25 cellular contexts compared by ENCODE assay signal in the genomic region with DNA sequence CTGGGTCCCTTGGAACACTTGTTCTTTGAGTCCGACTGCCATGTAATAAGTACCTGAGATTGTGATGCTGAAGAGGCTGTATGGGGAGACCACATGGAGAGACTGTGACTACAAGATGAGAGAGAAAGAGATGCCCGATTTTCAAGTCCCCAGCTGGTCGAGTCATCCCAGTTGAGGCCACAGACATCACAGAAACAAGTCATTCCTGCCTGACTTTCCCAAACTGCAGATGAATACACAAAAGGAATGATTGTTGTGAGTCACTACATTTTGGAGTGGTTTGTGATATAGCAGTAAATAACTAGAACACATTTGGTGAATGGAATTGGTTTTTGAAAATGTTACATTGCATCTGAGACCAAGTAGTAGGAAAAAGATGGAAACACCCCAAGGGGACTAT. TPM values are rescaled to one million over a fixed set of nuclear protein-coding genes. Genes with fewer than 3 reads are reported as not detected.
"Had no signal": no experiment of that assay in that cellular context is flagged by ENCODE, and none has a peak within 500 bp of the region (broad histone marks: within the 10 kb centered on the region; RNA-seq: fewer than 3 reads in every experiment).

No MANE protein-coding gene starts in this region.

- H3K36me3 ChIP-seq: esophagus squamous epithelium, gastrocnemius medialis, heart right ventricle, right lobe of liver, tibial artery, upper lobe of left lung, uterus had no signal

- H3K36me3 Mint-ChIP-seq: stimulated activated memory B cell treated with anti-CD40 and anti-IgM and Interleukin-4, amounts not matched to agents 10 μg/mL and 1 μg/mL and 100 μg/mL, for 72 hours had no signal

- H3K4me1 ChIP-seq: esophagus squamous epithelium, gastrocnemius medialis, heart right ventricle, psoas muscle, right lobe of liver, tibial artery, upper lobe of left lung, uterus had no signal

- H3K4me3 ChIP-seq: esophagus squamous epithelium, gastrocnemius medialis, heart right ventricle, psoas muscle, right lobe of liver, tibial artery, upper lobe of left lung, uterus had no signal

- H3K9me3 ChIP-seq: esophagus squamous epithelium, gastrocnemius medialis, heart right ventricle, psoas muscle, right lobe of liver, tibial artery, upper lobe of left lung, uterus had no signal

- H3K4me1 Mint-ChIP-seq: nephron progenitor cell had no signal

- H3K27me3 Mint-ChIP-seq: dendritic cell treated with granulocyte-macrophage colony-stimulating factor and Interleukin-4, amounts not matched to agents 40 ng/mL and 50 ng/mL, for 4 days; stimulated activated memory B cell treated with anti-CD40 and anti-IgM and Interleukin-4, amounts not matched to agents 10 μg/mL and 1 μg/mL and 100 μg/mL, for 72 hours had no signal

- ATAC-seq: effector memory CD8-positive, alpha-beta T cell; gastrocnemius medialis; heart right ventricle; left lobe of liver; naive thymus-derived CD4-positive, alpha-beta T cell; psoas muscle; right lobe of liver; stimulated activated memory B cell treated with anti-CD40 and anti-IgM and Interleukin-4, amounts not matched to agents 10 μg/mL and 1 μg/mL and 100 μg/mL, for 72 hours had no signal

- H3K27me3 ChIP-seq: esophagus squamous epithelium, gastrocnemius medialis, heart right ventricle, right lobe of liver, tibial artery, upper lobe of left lung, uterus had no signal

- H3K4me3 Mint-ChIP-seq: dendritic cell treated with granulocyte-macrophage colony-stimulating factor and Interleukin-4, amounts not matched to agents 40 ng/mL and 50 ng/mL, for 4 days; effector memory CD8-positive, alpha-beta T cell; naive thymus-derived CD4-positive, alpha-beta T cell; nephron progenitor cell; stimulated activated memory B cell treated with anti-CD40 and anti-IgM and Interleukin-4, amounts not matched to agents 10 μg/mL and 1 μg/mL and 100 μg/mL, for 72 hours; stimulated activated naive CD8-positive, alpha-beta T cell treated with anti-CD3 and anti-CD28 coated beads, Interleukin-15, Interleukin-2, amounts not matched to agents 100 ng/mL and 50 ng/mL, for 24 hours had no signal

- H3K9me3 Mint-ChIP-seq: dendritic cell treated with granulocyte-macrophage colony-stimulating factor and Interleukin-4, amounts not matched to agents 40 ng/mL and 50 ng/mL, for 4 days; effector memory CD8-positive, alpha-beta T cell; naive thymus-derived CD4-positive, alpha-beta T cell; nephron progenitor cell; stimulated activated memory B cell treated with anti-CD40 and anti-IgM and Interleukin-4, amounts not matched to agents 10 μg/mL and 1 μg/mL and 100 μg/mL, for 72 hours; stimulated activated naive CD8-positive, alpha-beta T cell treated with anti-CD3 and anti-CD28 coated beads, Interleukin-15, Interleukin-2, amounts not matched to agents 100 ng/mL and 50 ng/mL, for 24 hours had no signal

- H3K27ac Mint-ChIP-seq: dendritic cell treated with granulocyte-macrophage colony-stimulating factor and Interleukin-4, amounts not matched to agents 40 ng/mL and 50 ng/mL, for 4 days; effector memory CD8-positive, alpha-beta T cell; naive thymus-derived CD4-positive, alpha-beta T cell; nephron progenitor cell; stimulated activated memory B cell treated with anti-CD40 and anti-IgM and Interleukin-4, amounts not matched to agents 10 μg/mL and 1 μg/mL and 100 μg/mL, for 72 hours; stimulated activated naive CD8-positive, alpha-beta T cell treated with anti-CD3 and anti-CD28 coated beads, Interleukin-15, Interleukin-2, amounts not matched to agents 100 ng/mL and 50 ng/mL, for 24 hours had no signal

- DNase-seq: effector memory CD8-positive, alpha-beta T cell; esophagus squamous epithelium; gastrocnemius medialis; heart right ventricle; hypothalamus; islet precursor cell; mammary epithelial cell; naive thymus-derived CD4-positive, alpha-beta T cell; nephron progenitor cell; psoas muscle; retina; right lobe of liver; stimulated activated CD4-positive, alpha-beta T cell treated with anti-CD3 and anti-CD28 coated beads, Interleukin-4, amount 100 ng/mL, for 1 hour; stimulated activated CD8-positive, alpha-beta memory T cell treated with anti-CD3 and anti-CD28 coated beads, Interleukin-4, amount 100 ng/mL, for 48 hours; tibial artery; upper lobe of left lung; uterus had no signal

- H3K27ac ChIP-seq: esophagus squamous epithelium, gastrocnemius medialis, heart right ventricle, psoas muscle, right lobe of liver, tibial artery, upper lobe of left lung, uterus had no signal

RNA-seq across cellular contexts. Expression of a gene that starts 9.0 kb away (rescaled TPM):
- total RNA-seq: epithelial cell of proximal tubule; esophagus squamous epithelium; left lobe of liver; mammary epithelial cell; mesenteric fat pad; mononuclear cell; naive thymus-derived CD4-positive, alpha-beta T cell; omental fat pad; right lobe of liver; upper lobe of left lung had no signal
- polyA plus RNA-seq: mammary epithelial cell; naive thymus-derived CD4-positive, alpha-beta T cell had no signal
